Comparison of ENCODE assay signal across 16 cellular contexts in genomic region chr18:25726278-25726677, GRCh38.
DNase-seq lines count a peak whose midpoint lies in the region; ATAC-seq and TF ChIP-seq lines count a peak whose summit lies in the region.
"Had no signal": no experiment of that assay in that cellular context is flagged by ENCODE, and none has a peak within 500 bp of the region (broad histone marks: within the 10 kb centered on the region; RNA-seq: fewer than 3 reads in every experiment).

No MANE protein-coding gene starts in this region.

- H3K9me3 ChIP-seq in Caco-2 (no peaks in the 10 kb centered on the region), esophagus muscularis mucosa (peaks cover 0 to 11% (median 4%) of the 10 kb centered on the region in 4 donors), adrenal gland (replicated peaks in 1 of 3) (no peaks in the 10 kb centered on the region)

- H3K4me1 ChIP-seq in Caco-2 (no peaks in the 10 kb centered on the region), esophagus muscularis mucosa (no peaks in the 10 kb centered on the region), adrenal gland (replicated peaks in 1 of 2) (no peaks in the 10 kb centered on the region)

- TF ChIP-seq EP300 in esophagus muscularis mucosa (IDR thresholded peaks at IDR 0.05), result no peak

- WGBS in esophagus muscularis mucosa, result 40% methylated on average over 7 of the region's 7 CpGs
- 48 to 60% (median 53%) methylated on average over 6 to 7 of the region's 7 CpGs for WGBS in adrenal gland, 4 donors

- DNase-seq in AG08395 (ENCODE audit: low spot score) (peak; percentile 17), HT1080 (ENCODE audit: low read depth) (peak; percentile 27), astrocyte of the hippocampus (ENCODE audit: low read depth, low spot score) (peak; percentile 54), immature natural killer cell (peak in 1 of 3 donors; percentile 7), Caco-2 (no peak), esophagus muscularis mucosa (ENCODE audit: extremely low spot score) (no peak), adrenal gland (no peak)
- DNase-seq: activated CD4-positive, alpha-beta T cell treated with anti-CD3 and anti-CD28 coated beads, Interleukin-2, amount 50 U/mL, for 1 hour; activated effector memory CD4-positive, alpha-beta T cell treated with Interleukin-2 at 50 U/mL for 16 hours; erythroblast; NCI-H2029; stimulated activated naive B cell treated with anti-CD40 and anti-IgM and Interleukin-4, amounts not matched to agents 10 μg/mL and 1 μg/mL and 100 μg/mL, for 72 hours had no signal

- H3K4me1 Mint-ChIP-seq in immature natural killer cell, result peaks cover 55 to 59% of the 10 kb centered on the region in 2 donors
- no peaks in the 10 kb centered on the region for H3K4me1 Mint-ChIP-seq in Caco-2 (ENCODE audit: low read depth, unreplicated experiment)
- H3K4me1 Mint-ChIP-seq: IgD-negative memory B cell; memory B cell; stimulated activated naive B cell treated with anti-CD40 and anti-IgM and Interleukin-4, amounts not matched to agents 10 μg/mL and 1 μg/mL and 100 μg/mL, for 72 hours had no signal

- TF ChIP-seq CTCF in Caco-2 (IDR thresholded peaks at IDR 0.05; ENCODE audit: insufficient read depth in 1 of 2, low read depth in 1 of 2, low read length in 1 of 2, severe bottlenecking in 1 of 2, unreplicated experiment in 1 of 2), result no peak
- TF ChIP-seq CTCF in esophagus muscularis mucosa (IDR thresholded peaks at IDR 0.05), result no peak
- TF ChIP-seq CTCF in adrenal gland (IDR thresholded peaks at IDR 0.05), result no peak

- POLR2A ChIA-PET in Caco-2 (lab: Charles Lee), result no interaction called here

- H3K27ac ChIP-seq in esophagus muscularis mucosa (replicated peaks in 1 of 4) (no peak overlapping the region), adrenal gland (no peak overlapping the region)
- H3K27ac ChIP-seq: cardiac muscle cell had no signal

- TF ChIP-seq POLR2A in esophagus muscularis mucosa (IDR thresholded peaks at IDR 0.05; ENCODE audit: low read depth) (no peak), adrenal gland (IDR thresholded peaks at IDR 0.05) (no peak)

- intact Hi-C loops in Caco-2 (cut with micrococcal nuclease; ENCODE audit: unreplicated experiment), result no loop called here
- intact Hi-C loops in esophagus muscularis mucosa (cut with DNase I), result no loop called here
- intact Hi-C loops in adrenal gland (cut with DNase I), result no loop called here

- no peaks in the 10 kb centered on the region for H3K27me3 ChIP-seq in Caco-2 (replicated peaks; ENCODE audit: control insufficient read depth, insufficient read depth, low read length)
- H3K27me3 ChIP-seq in esophagus muscularis mucosa, result peaks cover 0 to 15% (median 0%) of the 10 kb centered on the region in 4 donors
- H3K27me3 ChIP-seq in adrenal gland, result peaks cover 9% of the 10 kb centered on the region
- H3K27me3 ChIP-seq: cardiac muscle cell had no signal

- ATAC-seq in GM21786 (IDR thresholded peaks at IDR 0.05; ENCODE audit: unreplicated experiment), result no peak
- ATAC-seq: stimulated activated naive B cell treated with anti-CD40 and anti-IgM and Interleukin-4, amounts not matched to agents 10 μg/mL and 1 μg/mL and 100 μg/mL, for 72 hours had no signal

- H3K4me3 Mint-ChIP-seq in immature natural killer cell (peak overlapping the region; percentile 19 to 87 (median 79)), Caco-2 (ENCODE audit: unreplicated experiment) (no peak overlapping the region)
- H3K4me3 Mint-ChIP-seq: IgD-negative memory B cell; memory B cell; stimulated activated naive B cell treated with anti-CD40 and anti-IgM and Interleukin-4, amounts not matched to agents 10 μg/mL and 1 μg/mL and 100 μg/mL, for 72 hours had no signal

- H3K4me3 ChIP-seq in Caco-2 (ENCODE audit: low read depth, low read length), result no peak overlapping the region
- no peak overlapping the region for H3K4me3 ChIP-seq in esophagus muscularis mucosa
- no peak overlapping the region for H3K4me3 ChIP-seq in adrenal gland
- H3K4me3 ChIP-seq: cardiac muscle cell had no signal

- H3K36me3 ChIP-seq in Caco-2 (ENCODE audit: control insufficient read depth, insufficient read depth, low read length) (no peaks in the 10 kb centered on the region), esophagus muscularis mucosa (no peaks in the 10 kb centered on the region), adrenal gland (replicated peaks in 1 of 2) (no peaks in the 10 kb centered on the region)
- H3K36me3 ChIP-seq: cardiac muscle cell had no signal

- CTCF ChIA-PET in Caco-2 (lab: Charles Lee), result no interaction called here

- H3K27me3 Mint-ChIP-seq in immature natural killer cell (ENCODE audit: low read depth in 3 of 3) (peaks cover under 1 to 8% (median 6%) of the 10 kb centered on the region in 3 donors), Caco-2 (ENCODE audit: insufficient read depth, unreplicated experiment) (no peaks in the 10 kb centered on the region)

- H3K9me3 Mint-ChIP-seq in immature natural killer cell (peaks cover 1 to 12% (median 4%) of the 10 kb centered on the region in 6 donors), Caco-2 (ENCODE audit: unreplicated experiment) (no peaks in the 10 kb centered on the region)

- H3K36me3 Mint-ChIP-seq in immature natural killer cell, result peaks cover 0 to 5% (median 3%) of the 10 kb centered on the region in 3 donors
- no peaks in the 10 kb centered on the region for H3K36me3 Mint-ChIP-seq in Caco-2 (ENCODE audit: insufficient read depth, unreplicated experiment)
- H3K36me3 Mint-ChIP-seq: memory B cell had no signal

- H3K27ac Mint-ChIP-seq in immature natural killer cell (peak overlapping the region; percentile 24 to 91 (median 76)), Caco-2 (ENCODE audit: unreplicated experiment) (no peak overlapping the region)
- H3K27ac Mint-ChIP-seq: IgD-negative memory B cell; memory B cell; stimulated activated naive B cell treated with anti-CD40 and anti-IgM and Interleukin-4, amounts not matched to agents 10 μg/mL and 1 μg/mL and 100 μg/mL, for 72 hours had no signal

- BruUV-seq in Caco-2 (replicated peaks; lab: Mats Ljungman, UMichigan), result no TSS peak

Comparison
In these comparisons a context has a peak if more than half of its experiments do, and no peak if none do; other contexts are left out.
1. DNase-seq: peak in AG08395 (single experiment), HT1080 (single experiment) and astrocyte of the hippocampus (single experiment); none in Caco-2 (0 of 2), esophagus muscularis mucosa (single experiment) and adrenal gland (0 of 7).